2 cellular contexts compared by ENCODE assay signal in the genomic region with DNA sequence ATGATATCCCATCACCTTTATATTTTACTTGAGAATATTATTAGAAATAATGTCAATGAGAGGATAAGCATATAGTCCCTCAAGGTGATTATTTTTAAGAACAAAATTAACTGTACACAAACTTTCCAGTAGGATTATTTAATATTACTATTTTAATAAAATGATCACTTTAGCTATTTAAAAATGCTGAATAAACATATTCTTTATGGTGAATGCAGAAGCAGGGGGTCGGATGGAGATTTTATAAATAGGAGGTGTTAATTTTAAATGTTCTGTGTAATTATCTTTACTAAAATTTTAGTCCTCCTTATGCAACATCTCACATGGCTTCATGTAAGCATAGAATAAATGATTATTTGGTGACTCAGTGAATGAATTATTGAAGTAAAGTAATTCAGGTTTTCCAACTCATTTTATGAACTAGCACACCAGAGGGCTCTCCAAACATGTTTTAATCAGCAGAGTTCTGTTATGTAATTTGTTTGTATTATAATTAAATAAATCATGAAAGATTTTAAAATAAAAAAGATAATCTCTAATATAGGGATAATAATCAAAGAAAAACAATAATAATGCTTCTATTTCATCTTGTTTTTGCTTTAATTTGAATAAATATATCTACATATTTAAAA.
TF ChIP-seq lines count a peak whose summit lies in the region.

No MANE protein-coding gene starts in this region.

TF ChIP-seq in HCT116, 20 proteins besides CTCF, POLR2A, EP300 and RAD21 (continued from another document):
- TF ChIP-seq YY1 (IDR thresholded peaks at IDR 0.05; ENCODE audit: extremely low read depth, insufficient replicate concordance, low read depth, low read length) (no peak), CEBPB (IDR thresholded peaks at IDR 0.05; ENCODE audit: low read depth) (no peak), EZH2phosphoT487 (IDR thresholded peaks at IDR 0.05; ENCODE audit: borderline replicate concordance) (no peak), POLR2AphosphoS5 (IDR thresholded peaks at IDR 0.05; ENCODE audit: low read depth, low read length) (no peak), EZH2 (IDR thresholded peaks at IDR 0.05) (no peak), SIN3A (IDR thresholded peaks at IDR 0.05; ENCODE audit: low read depth) (no peak), JUND (IDR thresholded peaks at IDR 0.05) (no peak)

TF ChIP-seq in liver, 16 proteins besides CTCF, POLR2A, EP300 and RAD21 (continued from another document):
- TF ChIP-seq FOXA2 (IDR thresholded peaks at IDR 0.05) (no peak), GABPA (IDR thresholded peaks at IDR 0.05 in 1 of 2, conservative IDR thresholded peaks at IDR 0.05 in 1 of 2) (no peak), FOXA1 (IDR thresholded peaks at IDR 0.05) (no peak), JUND (IDR thresholded peaks at IDR 0.05) (no peak)
- TF ChIP-seq, protein P1, sequence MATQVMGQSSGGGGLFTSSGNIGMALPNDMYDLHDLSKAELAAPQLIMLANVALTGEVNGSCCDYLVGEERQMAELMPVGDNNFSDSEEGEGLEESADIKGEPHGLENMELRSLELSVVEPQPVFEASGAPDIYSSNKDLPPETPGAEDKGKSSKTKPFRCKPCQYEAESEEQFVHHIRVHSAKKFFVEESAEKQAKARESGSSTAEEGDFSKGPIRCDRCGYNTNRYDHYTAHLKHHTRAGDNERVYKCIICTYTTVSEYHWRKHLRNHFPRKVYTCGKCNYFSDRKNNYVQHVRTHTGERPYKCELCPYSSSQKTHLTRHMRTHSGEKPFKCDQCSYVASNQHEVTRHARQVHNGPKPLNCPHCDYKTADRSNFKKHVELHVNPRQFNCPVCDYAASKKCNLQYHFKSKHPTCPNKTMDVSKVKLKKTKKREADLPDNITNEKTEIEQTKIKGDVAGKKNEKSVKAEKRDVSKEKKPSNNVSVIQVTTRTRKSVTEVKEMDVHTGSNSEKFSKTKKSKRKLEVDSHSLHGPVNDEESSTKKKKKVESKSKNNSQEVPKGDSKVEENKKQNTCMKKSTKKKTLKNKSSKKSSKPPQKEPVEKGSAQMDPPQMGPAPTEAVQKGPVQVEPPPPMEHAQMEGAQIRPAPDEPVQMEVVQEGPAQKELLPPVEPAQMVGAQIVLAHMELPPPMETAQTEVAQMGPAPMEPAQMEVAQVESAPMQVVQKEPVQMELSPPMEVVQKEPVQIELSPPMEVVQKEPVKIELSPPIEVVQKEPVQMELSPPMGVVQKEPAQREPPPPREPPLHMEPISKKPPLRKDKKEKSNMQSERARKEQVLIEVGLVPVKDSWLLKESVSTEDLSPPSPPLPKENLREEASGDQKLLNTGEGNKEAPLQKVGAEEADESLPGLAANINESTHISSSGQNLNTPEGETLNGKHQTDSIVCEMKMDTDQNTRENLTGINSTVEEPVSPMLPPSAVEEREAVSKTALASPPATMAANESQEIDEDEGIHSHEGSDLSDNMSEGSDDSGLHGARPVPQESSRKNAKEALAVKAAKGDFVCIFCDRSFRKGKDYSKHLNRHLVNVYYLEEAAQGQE (IDR thresholded peaks at IDR 0.05) = no peak
- TF ChIP-seq, protein P2, sequence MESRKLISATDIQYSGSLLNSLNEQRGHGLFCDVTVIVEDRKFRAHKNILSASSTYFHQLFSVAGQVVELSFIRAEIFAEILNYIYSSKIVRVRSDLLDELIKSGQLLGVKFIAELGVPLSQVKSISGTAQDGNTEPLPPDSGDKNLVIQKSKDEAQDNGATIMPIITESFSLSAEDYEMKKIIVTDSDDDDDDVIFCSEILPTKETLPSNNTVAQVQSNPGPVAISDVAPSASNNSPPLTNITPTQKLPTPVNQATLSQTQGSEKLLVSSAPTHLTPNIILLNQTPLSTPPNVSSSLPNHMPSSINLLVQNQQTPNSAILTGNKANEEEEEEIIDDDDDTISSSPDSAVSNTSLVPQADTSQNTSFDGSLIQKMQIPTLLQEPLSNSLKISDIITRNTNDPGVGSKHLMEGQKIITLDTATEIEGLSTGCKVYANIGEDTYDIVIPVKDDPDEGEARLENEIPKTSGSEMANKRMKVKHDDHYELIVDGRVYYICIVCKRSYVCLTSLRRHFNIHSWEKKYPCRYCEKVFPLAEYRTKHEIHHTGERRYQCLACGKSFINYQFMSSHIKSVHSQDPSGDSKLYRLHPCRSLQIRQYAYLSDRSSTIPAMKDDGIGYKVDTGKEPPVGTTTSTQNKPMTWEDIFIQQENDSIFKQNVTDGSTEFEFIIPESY (IDR thresholded peaks at IDR 0.05) = no peak
